8 cellular contexts compared by ENCODE assay signal in the genomic region with DNA sequence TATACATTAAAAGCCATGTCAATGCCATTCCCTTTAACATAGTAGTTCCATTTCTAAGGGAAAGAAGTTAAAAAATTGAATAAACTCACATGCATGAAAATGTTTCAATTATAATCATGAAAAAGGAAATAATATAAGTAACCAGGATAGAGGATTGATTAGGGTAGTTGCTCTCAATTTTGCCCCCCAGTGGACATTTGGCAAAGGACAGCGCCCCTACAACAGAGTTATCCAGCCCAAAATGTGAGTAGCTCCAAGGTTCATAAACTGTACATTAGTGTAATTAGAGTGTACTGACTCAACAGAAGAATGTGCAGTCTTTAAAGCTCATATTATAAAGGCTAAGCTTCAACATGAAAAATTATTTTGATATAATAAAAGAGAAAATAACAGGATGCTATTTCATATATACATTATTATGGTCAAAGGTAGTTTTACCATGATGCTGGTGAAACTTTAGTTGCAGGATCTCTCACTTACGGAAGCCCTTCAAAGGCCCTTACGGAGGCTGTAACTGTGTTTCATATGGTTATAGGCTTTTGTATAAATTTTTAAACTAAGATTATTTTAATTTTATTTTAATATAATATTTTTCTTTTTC.
DNase-seq lines count a peak whose midpoint lies in the region; ATAC-seq and TF ChIP-seq lines count a peak whose summit lies in the region.

No MANE protein-coding gene starts in this region.

- H3K4me3 ChIP-seq in BE2C (ENCODE audit: low read depth, low read length) (no peak overlapping the region), PC-3 (ENCODE audit: low read length) (no peak overlapping the region), sigmoid colon (no peak overlapping the region)

- no TSS peak for BruUV-seq in PC-3 (replicated peaks; lab: Mats Ljungman, UMichigan)

- no peak overlapping the region for H3K4me2 ChIP-seq in PC-3 (ENCODE audit: low read length)

- CTCF ChIA-PET in PC-3 (lab: Charles Lee) = interaction anchor here (0.5 kb wide), 1 partner anchor 599 kb away, joined by 9 read pairs; no protein-coding TSS in a partner anchor

- no peak overlapping the region for H2AFZ ChIP-seq in PC-3 (ENCODE audit: low read length)

- no peaks in the 10 kb centered on the region; the same call in 1 of the 2 replicates for H3K9me3 ChIP-seq in BE2C
- H3K9me3 ChIP-seq in PC-3 (ENCODE audit: low read length) = no peaks in the 10 kb centered on the region
- H3K9me3 ChIP-seq in sigmoid colon = no peaks in the 10 kb centered on the region

- H3K27ac ChIP-seq in PC-3 (ENCODE audit: low read length) = no peak overlapping the region
- no peak overlapping the region for H3K27ac ChIP-seq in foreskin keratinocyte
- H3K27ac ChIP-seq in sigmoid colon = no peak overlapping the region

- intact Hi-C loops in PC-3 (cut with micrococcal nuclease) = loop anchor here (2.0 kb wide), 1 partner anchor 405 kb away; no protein-coding TSS in a partner anchor
- intact Hi-C loops in sigmoid colon (cut with DNase I) = no loop called here

- H3K27me3 ChIP-seq in BE2C (no peaks in the 10 kb centered on the region), PC-3 (ENCODE audit: low read length) (peaks cover 27% of the 10 kb centered on the region; the same call in 1 of the 2 replicates), foreskin keratinocyte (no peaks in the 10 kb centered on the region), sigmoid colon (no peaks in the 10 kb centered on the region)

- H4K20me1 ChIP-seq in PC-3 (ENCODE audit: low read length) = no peaks in the 10 kb centered on the region

- H3F3A ChIP-seq in PC-3 (ENCODE audit: low read length, unreplicated experiment) = no peaks in the 10 kb centered on the region

- H3K79me2 ChIP-seq in PC-3 (ENCODE audit: low read length) = no peaks in the 10 kb centered on the region

- no peak for TF ChIP-seq EP300 in sigmoid colon (IDR thresholded peaks at IDR 0.05)

- no peak for TF ChIP-seq POLR2A in sigmoid colon (IDR thresholded peaks at IDR 0.05)

- ATAC-seq in GM19372 (IDR thresholded peaks at IDR 0.05; ENCODE audit: low read depth, unreplicated experiment) = peak; percentile 67
- ATAC-seq in PC-3 = peak; percentile 45; the same call in 1 of the 2 replicates
- ATAC-seq in foreskin keratinocyte = no peak

- H3K9ac ChIP-seq in PC-3 (ENCODE audit: low read length) = no peak overlapping the region

- H3K4me1 ChIP-seq in BE2C (peaks cover 10% of the 10 kb centered on the region), PC-3 (ENCODE audit: insufficient read depth, low read length) (no peaks in the 10 kb centered on the region), foreskin keratinocyte (no peaks in the 10 kb centered on the region), sigmoid colon (peaks cover 0 to 5% (median 0%) of the 10 kb centered on the region in 4 donors)

- 88 to 89% methylated on average over 3 of the region's 3 CpGs for WGBS in sigmoid colon, 2 donors

- peak; percentile 39 for DNase-seq in BE2C
- peak; percentile 35 for DNase-seq in PC-3
- no peak for DNase-seq in foreskin keratinocyte
- DNase-seq in sigmoid colon = no peak
- DNase-seq in inferior parietal cortex (ENCODE audit: extremely low spot score) = no peak
- no peak for DNase-seq in T-helper 9 cell
- DNase-seq in retina = no peak

- POLR2A ChIA-PET in PC-3 (lab: Charles Lee; ENCODE audit: unreplicated experiment) = no interaction called here

- H3K36me3 ChIP-seq in BE2C (no peaks in the 10 kb centered on the region), PC-3 (ENCODE audit: low read depth, low read length) (no peaks in the 10 kb centered on the region), sigmoid colon (no peaks in the 10 kb centered on the region)

- no peaks in the 10 kb centered on the region for H3K9me2 ChIP-seq in PC-3 (replicated peaks; ENCODE audit: low read length)

- TF ChIP-seq CTCF in BE2C (IDR thresholded peaks at IDR 0.05; ENCODE audit: low read depth, low read length) (peak; percentile 82), PC-3 (conservative IDR thresholded peaks at IDR 0.05; ENCODE audit: low read depth, low read length) (peak; percentile 71), foreskin keratinocyte (conservative IDR thresholded peaks at IDR 0.05) (peak; percentile 16), sigmoid colon (IDR thresholded peaks at IDR 0.05) (no peak)

Comparison
In these comparisons a context has a peak if more than half of its experiments do, and no peak if none do; other contexts are left out.
1. DNase-seq: peak in BE2C (single experiment) and PC-3 (single experiment); none in foreskin keratinocyte (0 of 2), sigmoid colon (single experiment), inferior parietal cortex (single experiment), T-helper 9 cell (single experiment) and retina (single experiment).
2. CTCF ChIP-seq: peak in BE2C (single experiment), PC-3 (single experiment) and foreskin keratinocyte (single experiment); none in sigmoid colon (0 of 4).